30 cellular contexts compared by ENCODE assay signal in genomic region chr13:105825071-105825470, GRCh38.
"Had no signal": no experiment of that assay in that cellular context is flagged by ENCODE, and none has a peak within 500 bp of the region (broad histone marks: within the 10 kb centered on the region; RNA-seq: fewer than 3 reads in every experiment).

No MANE protein-coding gene starts in this region.

- H3K27ac ChIP-seq: brain microvascular endothelial cell, esophagus muscularis mucosa had no signal

- H3K36me3 ChIP-seq: brain microvascular endothelial cell, esophagus muscularis mucosa had no signal

- H3K4me3 ChIP-seq: esophagus muscularis mucosa had no signal

- ATAC-seq: activated CD4-positive, alpha-beta T cell treated with anti-CD3 and anti-CD28 coated beads for 36 hours; activated CD8-positive, alpha-beta memory T cell treated with anti-CD3 and anti-CD28 coated beads, Interleukin-2, amount 10 ng/mL, durations not matched to agents 7 days and 5 days; activated CD8-positive, alpha-beta T cell treated with anti-CD3 and anti-CD28 coated beads, Interleukin-2, amount 10 ng/mL, durations not matched to agents 7 days and 5 days; activated naive CD4-positive, alpha-beta T cell treated with anti-CD3 and anti-CD28 coated beads, Interleukin-2, amount 50 U/mL, for 72 hours; effector memory CD8-positive, alpha-beta T cell; T-helper 17 cell had no signal

- DNase-seq: activated CD4-positive, alpha-beta memory T cell treated with anti-CD3 and anti-CD28 coated beads for 36 hours; activated CD4-positive, alpha-beta T cell treated with anti-CD3 and anti-CD28 coated beads for 36 hours; activated CD4-positive, alpha-beta T cell treated with anti-CD3 and anti-CD28 coated beads, Interleukin-2, amount 10 ng/mL, durations not matched to agents 24 days and 14 days; activated CD4-positive, CD25-positive, alpha-beta regulatory T cell; activated CD4-positive, CD25-positive, alpha-beta regulatory T cell treated with anti-CD3 and anti-CD28 coated beads, Interleukin-2, amount 50 U/mL, for 72 hours; activated CD8-positive, alpha-beta memory T cell treated with anti-CD3 and anti-CD28 coated beads, Interleukin-2, amount 10 ng/mL, durations not matched to agents 7 days and 5 days; activated CD8-positive, alpha-beta memory T cell treated with anti-CD3 and anti-CD28 coated beads, Interleukin-2, amount 50 U/mL, for 4 hours; activated CD8-positive, alpha-beta T cell treated with anti-CD3 and anti-CD28 coated beads, Interleukin-2, amount 10 ng/mL, durations not matched to agents 7 days and 5 days; activated gamma-delta T cell; activated naive CD4-positive, alpha-beta T cell; activated naive CD4-positive, alpha-beta T cell treated with anti-CD3 and anti-CD28 coated beads, Interleukin-2, amount 10 ng/mL, durations not matched to agents 7 days and 5 days; activated naive CD8-positive, alpha-beta T cell treated with anti-CD3 and anti-CD28 coated beads, Interleukin-2, amount 10 ng/mL, durations not matched to agents 7 days and 5 days; activated T-cell treated with anti-CD3 and anti-CD28 coated beads, Interleukin-2, amount 50 U/mL, for 1 hour; activated T-cell treated with anti-CD3 and anti-CD28 coated beads, Interleukin-2, amount 50 U/mL, for 48 hours; amniotic stem cell; anterior cingulate cortex; brain microvascular endothelial cell; caudate nucleus; cortex of kidney; dermis blood vessel endothelial cell; effector CD4-positive, alpha-beta T cell; effector memory CD8-positive, alpha-beta T cell; foreskin melanocyte; head of caudate nucleus; hippocampal formation; T-helper 1 cell; T-helper 17 cell; T1000 had no signal

- H3K27me3 ChIP-seq: brain microvascular endothelial cell, esophagus muscularis mucosa had no signal
